ENCODE assay signal across 11 cellular contexts in the genomic region with DNA sequence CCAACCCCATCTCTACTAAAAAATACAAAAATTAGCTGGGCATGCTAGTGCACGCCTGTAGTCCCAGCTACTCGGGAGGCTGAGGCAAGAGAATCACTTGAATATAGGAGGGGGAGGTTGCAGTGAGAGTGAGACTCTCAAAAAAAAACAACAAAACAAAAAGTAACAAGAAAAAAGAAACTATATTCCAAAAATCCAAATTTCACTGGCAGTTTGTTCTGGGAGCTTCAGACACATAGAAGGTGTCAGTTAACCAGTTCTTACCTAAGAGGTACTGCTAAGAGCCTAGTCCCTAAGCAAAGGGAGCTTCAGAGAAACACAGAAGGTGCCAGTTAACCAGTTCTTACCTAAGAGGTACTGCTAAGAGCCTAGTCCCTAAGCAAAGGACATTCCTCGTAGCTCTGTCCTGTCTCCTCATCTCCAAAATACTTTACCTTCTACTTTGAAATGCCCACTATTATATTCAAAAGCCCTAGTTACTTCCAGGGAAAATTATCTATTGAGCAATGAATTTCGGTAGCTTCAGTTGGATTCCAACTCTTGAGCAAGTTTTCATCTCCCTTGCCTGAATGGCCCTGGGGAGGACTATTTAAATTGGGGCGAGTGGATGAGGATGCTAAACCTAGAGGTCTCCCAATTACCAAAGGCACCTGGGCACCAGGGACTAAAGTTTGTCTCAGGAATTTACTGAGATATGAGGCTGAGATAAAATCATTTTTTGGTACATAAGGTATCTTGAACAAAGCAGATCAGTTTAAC. TPM values are rescaled to one million over a fixed set of nuclear protein-coding genes. Genes with fewer than 3 reads are reported as not detected.
DNase-seq lines count a peak whose midpoint lies in the region; ATAC-seq and TF ChIP-seq lines count a peak whose summit lies in the region.
"Had no signal": no experiment of that assay in that cellular context is flagged by ENCODE, and none has a peak within 500 bp of the region (broad histone marks: within the 10 kb centered on the region; RNA-seq: fewer than 3 reads in every experiment).

No MANE protein-coding gene starts in this region.

- peak; percentile 31 for TF ChIP-seq POLR2A in erythroblast (IDR thresholded peaks at IDR 0.05; ENCODE audit: low read length)

- no peak for DNase-seq in activated T-cell treated with anti-CD3 and anti-CD28 coated beads, Interleukin-2, amount 50 U/mL, for 4 hours
- DNase-seq in activated T-cell treated with anti-CD3 and anti-CD28 coated beads, Interleukin-2, amount 50 U/mL, for 48 hours: no peak
- no peak for DNase-seq in WTC11 (ENCODE audit: low spot score)
- DNase-seq in erythroblast (lab: John Stamatoyannopoulos, UW): no peak
- no peak for DNase-seq in stimulated activated effector memory CD8-positive, alpha-beta T cell treated with anti-CD3 and anti-CD28 coated beads, Interleukin-12 subunit alpha, Interleukin-12 subunit beta, amount 100 ng/mL, for 72 hours (ENCODE audit: low spot score in 2 of 2)
- no peak for DNase-seq in endothelial cell (ENCODE audit: low spot score)
- DNase-seq in NCI-H2107 (lab: John Stamatoyannopoulos, UW): no peak
- DNase-seq: glutamatergic neuron, NCI-H226 had no signal

- ATAC-seq in activated T-cell treated with anti-CD3 and anti-CD28 coated beads, Interleukin-2, amount 50 U/mL, for 4 hours: no peak
- ATAC-seq in WTC11 (no peak), GM21576 (IDR thresholded peaks at IDR 0.05; ENCODE audit: unreplicated experiment) (no peak)
- ATAC-seq in stimulated activated effector memory CD8-positive, alpha-beta T cell treated with anti-CD3 and anti-CD28 coated beads, Interleukin-12 subunit alpha, Interleukin-12 subunit beta, amount 100 ng/mL, for 72 hours: no peak

- H3K4me1 Mint-ChIP-seq in activated T-cell treated with anti-CD3 and anti-CD28 coated beads, Interleukin-2, amount 50 U/mL, for 4 hours (ENCODE audit: low read depth): peaks cover 44% of the 10 kb centered on the region
- H3K4me1 Mint-ChIP-seq in WTC11 (peaks cover 31% of the 10 kb centered on the region), endothelial cell (ENCODE audit: unreplicated experiment) (peaks cover 26% of the 10 kb centered on the region)
- H3K4me1 Mint-ChIP-seq in stimulated activated effector memory CD8-positive, alpha-beta T cell treated with anti-CD3 and anti-CD28 coated beads, Interleukin-12 subunit alpha, Interleukin-12 subunit beta, amount 100 ng/mL, for 72 hours: peaks cover 31% of the 10 kb centered on the region

- POLR2A ChIA-PET in WTC11 (lab: Charles Lee): interaction anchor here (1.0 to 8.3 kb wide), 7 partner anchors 25 to 122 kb away, joined by 3 to 563 read pairs (median 9); a partner anchor contains a TSS

- H3K36me3 Mint-ChIP-seq in activated T-cell treated with anti-CD3 and anti-CD28 coated beads, Interleukin-2, amount 50 U/mL, for 4 hours (ENCODE audit: insufficient read depth): peaks cover 12% of the 10 kb centered on the region
- peaks cover 42% of the 10 kb centered on the region for H3K36me3 Mint-ChIP-seq in WTC11
- H3K36me3 Mint-ChIP-seq in stimulated activated effector memory CD8-positive, alpha-beta T cell treated with anti-CD3 and anti-CD28 coated beads, Interleukin-12 subunit alpha, Interleukin-12 subunit beta, amount 100 ng/mL, for 72 hours: peaks cover 63% of the 10 kb centered on the region
- H3K36me3 Mint-ChIP-seq in endothelial cell (ENCODE audit: low read depth, unreplicated experiment): peaks cover 3% of the 10 kb centered on the region

- peak overlapping the region; percentile 88 for H3K4me3 Mint-ChIP-seq in activated T-cell treated with anti-CD3 and anti-CD28 coated beads, Interleukin-2, amount 50 U/mL, for 4 hours
- H3K4me3 Mint-ChIP-seq in WTC11: peak overlapping the region; percentile 95
- H3K4me3 Mint-ChIP-seq in stimulated activated effector memory CD8-positive, alpha-beta T cell treated with anti-CD3 and anti-CD28 coated beads, Interleukin-12 subunit alpha, Interleukin-12 subunit beta, amount 100 ng/mL, for 72 hours: peak overlapping the region; percentile 94
- no peak overlapping the region for H3K4me3 Mint-ChIP-seq in endothelial cell (ENCODE audit: unreplicated experiment)

- no peak for TF ChIP-seq CTCF in WTC11 (IDR thresholded peaks at IDR 0.05)
- no peak for TF ChIP-seq CTCF in endothelial cell (IDR thresholded peaks at IDR 0.05; ENCODE audit: unreplicated experiment)

- H3K9me3 Mint-ChIP-seq in activated T-cell treated with anti-CD3 and anti-CD28 coated beads, Interleukin-2, amount 50 U/mL, for 4 hours: no peaks in the 10 kb centered on the region
- H3K9me3 Mint-ChIP-seq in WTC11 (no peaks in the 10 kb centered on the region), endothelial cell (ENCODE audit: unreplicated experiment) (no peaks in the 10 kb centered on the region)
- no peaks in the 10 kb centered on the region for H3K9me3 Mint-ChIP-seq in stimulated activated effector memory CD8-positive, alpha-beta T cell treated with anti-CD3 and anti-CD28 coated beads, Interleukin-12 subunit alpha, Interleukin-12 subunit beta, amount 100 ng/mL, for 72 hours
- H3K9me3 Mint-ChIP-seq: mesothelial cell of epicardium had no signal

- peak overlapping the region; percentile 99; the same call in 1 of the 2 replicates for H3K27ac Mint-ChIP-seq in WTC11
- H3K27ac Mint-ChIP-seq in stimulated activated effector memory CD8-positive, alpha-beta T cell treated with anti-CD3 and anti-CD28 coated beads, Interleukin-12 subunit alpha, Interleukin-12 subunit beta, amount 100 ng/mL, for 72 hours: peak overlapping the region; percentile 75
- H3K27ac Mint-ChIP-seq in endothelial cell (ENCODE audit: unreplicated experiment): no peak overlapping the region

- CTCF ChIA-PET in WTC11 (lab: Charles Lee): interaction anchor here (0.7 kb wide), 1 partner anchor 25 kb away, joined by 6 read pairs; no protein-coding TSS in a partner anchor

- no peaks in the 10 kb centered on the region for H3K27me3 Mint-ChIP-seq in activated T-cell treated with anti-CD3 and anti-CD28 coated beads, Interleukin-2, amount 50 U/mL, for 4 hours (ENCODE audit: low read depth)
- H3K27me3 Mint-ChIP-seq in WTC11 (ENCODE audit: low read depth): no peaks in the 10 kb centered on the region
- peaks cover 22% of the 10 kb centered on the region for H3K27me3 Mint-ChIP-seq in endothelial cell (ENCODE audit: unreplicated experiment)

TF ChIP-seq in WTC11, 78 proteins besides CTCF, POLR2A, EP300 and RAD21:
- TF ChIP-seq SMAD4 (CRISPR knock-in tag; IDR thresholded peaks at IDR 0.05) (no peak), CREB1 (CRISPR knock-in tag; IDR thresholded peaks at IDR 0.05) (no peak), SOX15 (CRISPR knock-in tag; IDR thresholded peaks at IDR 0.05) (no peak), EMX1 (CRISPR knock-in tag; IDR thresholded peaks at IDR 0.05) (no peak), ZBTB43 (CRISPR knock-in tag; IDR thresholded peaks at IDR 0.05) (no peak), ZNF138 (CRISPR knock-in tag; conservative IDR thresholded peaks at IDR 0.05) (no peak), GRHL2 (CRISPR knock-in tag; IDR thresholded peaks at IDR 0.05; ENCODE audit: insufficient replicate concordance, severe bottlenecking) (no peak)

RNA-seq across cellular contexts. Expression of gene HFE, which starts 41.0 kb away (rescaled TPM):
- under 1 TPM in 1 of 3 donors, not detected in 2; 0.28 TPM for total RNA-seq in activated T-cell treated with anti-CD3 and anti-CD28 coated beads, Interleukin-2, amount 50 U/mL, for 4 hours
- total RNA-seq in WTC11 (2021) (1.9 to 2.4 TPM (median 2.0 TPM) in 3 replicates), endothelial cell (ENCODE audit: unreplicated experiment) (1.2 TPM)
